11 cellular contexts compared by ENCODE assay signal in genomic region chr1:178134061-178134460, GRCh38. TPM values are rescaled to one million over a fixed set of nuclear protein-coding genes. Genes with fewer than 3 reads are reported as not detected.
A peak's percentile ranks its signal among the peaks of the same experiment; 100 is the strongest.
DNase-seq lines count a peak whose midpoint lies in the region; ATAC-seq and TF ChIP-seq lines count a peak whose summit lies in the region.
"Had no signal": no experiment of that assay in that cellular context is flagged by ENCODE, and none has a peak within 500 bp of the region (broad histone marks: within the 10 kb centered on the region; RNA-seq: fewer than 3 reads in every experiment).

No MANE protein-coding gene starts in this region.

- no peak overlapping the region for H3K56ac ChIP-seq in IMR-90 (ENCODE audit: extremely low read depth, insufficient read depth, low read length)

- peaks cover 2% of the 10 kb centered on the region; the same call in 1 of the 2 replicates for H3K4me1 ChIP-seq in IMR-90 (ENCODE audit: control insufficient read depth, insufficient read depth, low read length)

- no peak overlapping the region for H4K91ac ChIP-seq in IMR-90 (ENCODE audit: insufficient read depth, low read depth, low read length)

- no peaks in the 10 kb centered on the region for H3K36me3 Mint-ChIP-seq in activated T-cell treated with anti-CD3 and anti-CD28 coated beads, Interleukin-2, amount 50 U/mL, for 4 hours (ENCODE audit: insufficient read depth)
- H3K36me3 Mint-ChIP-seq: activated naive CD4-positive, alpha-beta T cell treated with anti-CD3 and anti-CD28 coated beads, Interleukin-2, amount 50 U/mL, for 24 hours had no signal

- H3K4ac ChIP-seq in IMR-90 (ENCODE audit: low read depth, low read length): peak overlapping the region; percentile 29; the same call in 1 of the 2 replicates

- no peak for TF ChIP-seq POLR2A in IMR-90 (IDR thresholded peaks at IDR 0.05; ENCODE audit: low read depth, low read length)
- no peak for TF ChIP-seq POLR2A in erythroblast (IDR thresholded peaks at IDR 0.05; ENCODE audit: low read length)

- no CpG with 5 or more reads among the region's 2 CpGs for WGBS in IMR-90 (ENCODE audit: extremely low coverage in 2 of 2, insufficient read length in 1 of 2), 2 experiments

- no peaks in the 10 kb centered on the region for H4K20me1 ChIP-seq in IMR-90 (ENCODE audit: insufficient read depth, low read length)

- POLR2A ChIA-PET in IMR-90 (lab: Charles Lee; ENCODE audit: unreplicated experiment): interaction anchor here (0.6 kb wide), 1 partner anchor 97 kb away, joined by 3 read pairs; no protein-coding TSS in a partner anchor

- CTCF ChIA-PET in IMR-90 (lab: Yijun Ruan, JAX): interaction anchor here (1.4 kb wide), 1 partner anchor 54 kb away, joined by 3 read pairs; no protein-coding TSS in a partner anchor

- H3K4me3 Mint-ChIP-seq in activated T-cell treated with anti-CD3 and anti-CD28 coated beads, Interleukin-2, amount 50 U/mL, for 4 hours: no peak overlapping the region
- H3K4me3 Mint-ChIP-seq: activated naive CD4-positive, alpha-beta T cell treated with anti-CD3 and anti-CD28 coated beads, Interleukin-2, amount 50 U/mL, for 24 hours had no signal

- H3K4me2 ChIP-seq in IMR-90 (ENCODE audit: low read depth, low read length): no peak overlapping the region

- 0 out of 2 replicates have a peak overlapping the region, but pooled peaks have one; percentile 45 for H3K14ac ChIP-seq in IMR-90 (replicated peaks; ENCODE audit: low read depth, low read length)

- no peak overlapping the region for H4K5ac ChIP-seq in IMR-90 (ENCODE audit: low read depth, low read length)

- H3K79me1 ChIP-seq in IMR-90 (ENCODE audit: low read depth in 1 of 2, low read length in 2 of 2): peaks cover 24 to 28% of the 10 kb centered on the region in 2 experiments

- H3K27ac ChIP-seq in IMR-90 (ENCODE audit: insufficient read depth, low read length): no peak overlapping the region

- H3K9ac ChIP-seq in IMR-90 (ENCODE audit: low read depth, low read length): no peak overlapping the region

- in situ Hi-C loops in IMR-90 (cut with MboI; ENCODE audit: low sequenced_read_pairs): no loop called here

- peaks cover 7% of the 10 kb centered on the region for H3K9me3 Mint-ChIP-seq in activated T-cell treated with anti-CD3 and anti-CD28 coated beads, Interleukin-2, amount 50 U/mL, for 4 hours
- H3K9me3 Mint-ChIP-seq: activated naive CD4-positive, alpha-beta T cell treated with anti-CD3 and anti-CD28 coated beads, Interleukin-2, amount 50 U/mL, for 24 hours had no signal

- no peak overlapping the region for H2BK20ac ChIP-seq in IMR-90 (ENCODE audit: low read depth, low read length)

- H3K23ac ChIP-seq in IMR-90 (ENCODE audit: low read depth, low read length): no peak overlapping the region

- H3K27me3 Mint-ChIP-seq in activated T-cell treated with anti-CD3 and anti-CD28 coated beads, Interleukin-2, amount 50 U/mL, for 4 hours (ENCODE audit: low read depth): no peaks in the 10 kb centered on the region

- no peak overlapping the region for H2AK5ac ChIP-seq in IMR-90 (ENCODE audit: low read depth, low read length)

- H3K9me1 ChIP-seq in IMR-90 (ENCODE audit: insufficient read depth, low read length): no peaks in the 10 kb centered on the region

- no peak for TF ChIP-seq CTCF in IMR-90 (conservative IDR thresholded peaks at IDR 0.05; ENCODE audit: low read depth, low read length)

- ATAC-seq in IMR-90 (ENCODE audit: low read depth): peak; percentile 54
- peak; percentile 92 for ATAC-seq in left ventricle myocardium superior
- no peak for ATAC-seq in GM19452 (IDR thresholded peaks at IDR 0.05; ENCODE audit: unreplicated experiment)
- ATAC-seq in activated T-cell treated with anti-CD3 and anti-CD28 coated beads, Interleukin-2, amount 50 U/mL, for 4 hours: no peak

- H2AFZ ChIP-seq in IMR-90 (replicated peaks; ENCODE audit: low read length, poor library complexity): no peak overlapping the region

- dilution Hi-C loops in IMR-90 (cut with HindIII; ENCODE audit: low sequenced_read_pairs, unreplicated experiment): no loop called here

- no peak overlapping the region for H3K4me3 ChIP-seq in IMR-90 (ENCODE audit: insufficient read depth, low read depth, low read length)
- H3K4me3 ChIP-seq: skin epidermis had no signal

- no peaks in the 10 kb centered on the region for H3K36me3 ChIP-seq in IMR-90 (ENCODE audit: control insufficient read depth, insufficient read depth, low read length)

- no peak overlapping the region for H2BK15ac ChIP-seq in IMR-90 (ENCODE audit: low read depth, low read length)

- no peak for TF ChIP-seq RAD21 in IMR-90 (IDR thresholded peaks at IDR 0.05; ENCODE audit: low read length)

- no peak overlapping the region for H3K18ac ChIP-seq in IMR-90 (ENCODE audit: low read depth, low read length)

- H2AK9ac ChIP-seq in IMR-90 (replicated peaks; ENCODE audit: low read depth, low read length, poor library complexity): no peak overlapping the region

- no peak overlapping the region for H2BK120ac ChIP-seq in IMR-90 (ENCODE audit: low read depth, low read length)

- H4K8ac ChIP-seq in IMR-90 (ENCODE audit: low read depth in 2 of 2, low read length in 2 of 2): no peak overlapping the region

- peak overlapping the region; percentile 32 for H2BK5ac ChIP-seq in IMR-90 (ENCODE audit: low read depth, low read length, poor library complexity, severe bottlenecking)

- no TSS peak for BruUV-seq in IMR-90 (replicated peaks; lab: Mats Ljungman, UMichigan)

- no peaks in the 10 kb centered on the region for H3K9me3 ChIP-seq in IMR-90 (ENCODE audit: control insufficient read depth, insufficient read depth, low read length)

- DNase-seq in A172 (ENCODE audit: low spot score): peak; percentile 66
- peak; percentile 82 for DNase-seq in IMR-90
- DNase-seq in amniotic epithelial cell (ENCODE audit: low read depth): peak; percentile 91
- no peak for DNase-seq in left ventricle myocardium superior
- no peak for DNase-seq in stimulated activated CD4-positive, alpha-beta T cell treated with anti-CD3 and anti-CD28 coated beads, Interleukin-2, amount 100 ng/mL, for 48 hours
- DNase-seq in erythroblast (lab: John Stamatoyannopoulos, UW): no peak
- no peak for DNase-seq in activated T-cell treated with anti-CD3 and anti-CD28 coated beads, Interleukin-2, amount 50 U/mL, for 4 hours
- DNase-seq: NCI-H1105 treated with DMSO at 0.1 percent for 48 hours had no signal

- intact Hi-C loops in IMR-90 (cut with micrococcal nuclease): no loop called here
- intact Hi-C loops in left ventricle myocardium superior (cut with micrococcal nuclease): no loop called here

- no peaks in the 10 kb centered on the region for H3K27me3 ChIP-seq in IMR-90 (ENCODE audit: control insufficient read depth, insufficient read depth, low read length)

- no peaks in the 10 kb centered on the region for H3K4me1 Mint-ChIP-seq in activated T-cell treated with anti-CD3 and anti-CD28 coated beads, Interleukin-2, amount 50 U/mL, for 4 hours (ENCODE audit: low read depth)
- H3K4me1 Mint-ChIP-seq: activated naive CD4-positive, alpha-beta T cell treated with anti-CD3 and anti-CD28 coated beads, Interleukin-2, amount 50 U/mL, for 24 hours had no signal

TF ChIP-seq in IMR-90, 13 proteins besides CTCF, POLR2A, EP300 and RAD21:
- TF ChIP-seq BHLHE40 (IDR thresholded peaks at IDR 0.05; ENCODE audit: low read depth, low read length) (no peak), RCOR1 (IDR thresholded peaks at IDR 0.05; ENCODE audit: insufficient replicate concordance, low read length) (no peak), MAZ (IDR thresholded peaks at IDR 0.05; ENCODE audit: borderline replicate concordance, low read depth, low read length) (no peak), MXI1 (IDR thresholded peaks at IDR 0.05; ENCODE audit: borderline replicate concordance, low read depth, low read length) (no peak), RFX5 (IDR thresholded peaks at IDR 0.05; ENCODE audit: low read depth, low read length) (no peak), USF2 (IDR thresholded peaks at IDR 0.05; ENCODE audit: low read depth, low read length) (no peak), SMC3 (IDR thresholded peaks at IDR 0.05; ENCODE audit: low read depth, low read length) (no peak)

RNA-seq across cellular contexts. Expression of gene RASAL2, which starts 40.2 kb away (rescaled TPM):
- 18.7 and 23.8 TPM in 2 replicates for total RNA-seq in A172 (2014; rRNA removed; shearing (Covaris generic))
- total RNA-seq in IMR-90 (2012; rRNA removed): 19.2 and 20.6 TPM in 2 replicates
- polyA plus RNA-seq in IMR-90 (2012; rRNA removed): 12.9 and 13.1 TPM in 2 replicates
- 5.1 TPM in 2 replicates for polyA plus RNA-seq in IMR-90 (2012; cell fraction: cytosol; rRNA removed)
- 26.8 and 71.5 TPM in 2 replicates for polyA plus RNA-seq in IMR-90 (2012; cell fraction: nucleus; rRNA removed; ENCODE audit: low replicate concordance)
- total RNA-seq in left ventricle myocardium superior: 26.4 TPM
- total RNA-seq in activated T-cell treated with anti-CD3 and anti-CD28 coated beads, Interleukin-2, amount 50 U/mL, for 4 hours: under 1 TPM; 0.03 to 0.15 (median 0.08) TPM

Comparison
In these comparisons a context has a peak if more than half of its experiments do, and no peak if none do; other contexts are left out.
1. DNase-seq: peak in A172 (single experiment), IMR-90 (single experiment) and amniotic epithelial cell (single experiment); none in left ventricle myocardium superior (single experiment), stimulated activated CD4-positive, alpha-beta T cell treated with anti-CD3 and anti-CD28 coated beads, Interleukin-2, amount 100 ng/mL, for 48 hours (0 of 2), erythroblast (0 of 2) and activated T-cell treated with anti-CD3 and anti-CD28 coated beads, Interleukin-2, amount 50 U/mL, for 4 hours (single experiment).
2. ATAC-seq: peak in IMR-90 (single experiment) and left ventricle myocardium superior (single experiment); none in GM19452 (single experiment) and activated T-cell treated with anti-CD3 and anti-CD28 coated beads, Interleukin-2, amount 50 U/mL, for 4 hours (0 of 2).
3. RNA of gene RASAL2, which starts 40.2 kb away (total RNA-seq): 26.4 TPM in left ventricle myocardium superior (single experiment), 19.2 to 20.6 TPM in IMR-90 and 18.7 to 23.8 TPM in A172; 0.03 to 0.15 TPM in activated T-cell treated with anti-CD3 and anti-CD28 coated beads, Interleukin-2, amount 50 U/mL, for 4 hours; every median in the first group is over 10 times any median in the second.